ENCODE assay signal across 14 cellular contexts in the genomic region with DNA sequence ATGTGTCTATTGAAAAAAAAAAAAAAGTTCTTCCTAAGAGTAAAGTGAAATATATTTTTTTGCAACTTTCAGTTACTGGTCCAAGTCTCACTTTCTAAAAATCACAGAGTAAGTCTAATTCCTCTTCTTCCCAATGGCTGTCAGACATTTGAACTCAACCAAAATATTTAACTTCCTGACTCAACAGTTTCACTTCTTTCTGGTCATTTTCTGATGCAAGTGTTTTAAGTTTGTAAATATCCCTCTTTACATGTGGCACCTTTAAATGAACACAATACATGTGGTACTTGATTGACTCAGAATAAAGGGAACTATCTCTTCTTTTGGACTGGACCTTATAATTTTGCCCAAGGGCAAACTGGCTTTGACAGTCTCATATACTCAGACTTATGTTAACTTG.
DNase-seq lines count a peak whose midpoint lies in the region; ATAC-seq and TF ChIP-seq lines count a peak whose summit lies in the region.
"Had no signal": no experiment of that assay in that cellular context is flagged by ENCODE, and none has a peak within 500 bp of the region (broad histone marks: within the 10 kb centered on the region; RNA-seq: fewer than 3 reads in every experiment).

No MANE protein-coding gene starts in this region.

- H3K56ac ChIP-seq in IMR-90 (ENCODE audit: extremely low read depth, insufficient read depth, low read length) = no peak overlapping the region

- H3K36me3 Mint-ChIP-seq in CD4-positive, alpha-beta T cell (ENCODE audit: low read depth) = peaks cover 23% of the 10 kb centered on the region
- peaks cover 5% of the 10 kb centered on the region for H3K36me3 Mint-ChIP-seq in T-helper 17 cell (ENCODE audit: low read depth)

- POLR2A ChIA-PET in CD4-positive, alpha-beta T cell (lab: Charles Lee) = no interaction called here
- POLR2A ChIA-PET in IMR-90 (lab: Charles Lee; ENCODE audit: unreplicated experiment) = no interaction called here

- no peak overlapping the region for H3K4me3 ChIP-seq in IMR-90 (ENCODE audit: insufficient read depth, low read depth, low read length)
- H3K4me3 ChIP-seq in trophoblast cell (ENCODE audit: low read depth, low read length) = no peak overlapping the region

- H2BK5ac ChIP-seq in IMR-90 (ENCODE audit: low read depth, low read length, poor library complexity, severe bottlenecking) (no peak overlapping the region), trophoblast cell (ENCODE audit: low read depth, low read length, poor library complexity) (no peak overlapping the region)

- no peak overlapping the region for H4K5ac ChIP-seq in IMR-90 (ENCODE audit: low read depth, low read length)

- BruUV-seq in IMR-90 (replicated peaks; lab: Mats Ljungman, UMichigan) = no TSS peak

- no peaks in the 10 kb centered on the region for H3K9me3 ChIP-seq in CD4-positive, alpha-beta T cell (ENCODE audit: control insufficient read depth, low read length)
- H3K9me3 ChIP-seq in IMR-90 (ENCODE audit: control insufficient read depth, insufficient read depth, low read length) = no peaks in the 10 kb centered on the region
- H3K9me3 ChIP-seq in T-helper 17 cell (ENCODE audit: control insufficient read depth, low read length, poor library complexity, severe bottlenecking) = no peaks in the 10 kb centered on the region
- H3K9me3 ChIP-seq in trophoblast cell (ENCODE audit: insufficient read depth, low read depth, low read length) = no peaks in the 10 kb centered on the region

- no peak overlapping the region for H3K27ac ChIP-seq in CD4-positive, alpha-beta T cell (ENCODE audit: low read depth, low read length)
- H3K27ac ChIP-seq in IMR-90 (ENCODE audit: insufficient read depth, low read length) = no peak overlapping the region
- H3K27ac ChIP-seq in trophoblast cell (ENCODE audit: low read depth, low read length) = no peak overlapping the region

- intact Hi-C loops in CD4-positive, alpha-beta T cell (cut with DNase I, micrococcal nuclease) = no loop called here
- intact Hi-C loops in IMR-90 (cut with micrococcal nuclease) = no loop called here

- H3K36me3 ChIP-seq in IMR-90 (ENCODE audit: control insufficient read depth, insufficient read depth, low read length) (peaks cover 10% of the 10 kb centered on the region), trophoblast cell (ENCODE audit: control insufficient read depth in 1 of 2, insufficient read depth in 2 of 2, low read length in 2 of 2) (peaks cover 0 to 3% of the 10 kb centered on the region in 2 experiments)

- H3K14ac ChIP-seq in IMR-90 (replicated peaks; ENCODE audit: low read depth, low read length) = no peak overlapping the region
- H3K14ac ChIP-seq in trophoblast cell (ENCODE audit: low read length) = no peak overlapping the region

- no peak overlapping the region for H4K91ac ChIP-seq in IMR-90 (ENCODE audit: insufficient read depth, low read depth, low read length)
- H4K91ac ChIP-seq in trophoblast cell (ENCODE audit: low read depth, low read length) = no peak overlapping the region

- no peak overlapping the region for H3K23ac ChIP-seq in IMR-90 (ENCODE audit: low read depth, low read length)
- H3K23ac ChIP-seq in trophoblast cell (ENCODE audit: low read length) = no peak overlapping the region

- H2BK120ac ChIP-seq in IMR-90 (ENCODE audit: low read depth, low read length) (no peak overlapping the region), trophoblast cell (ENCODE audit: insufficient read depth, low read length, poor library complexity) (no peak overlapping the region)

- peaks cover 25 to 46% of the 10 kb centered on the region in 2 experiments for H3K79me1 ChIP-seq in IMR-90 (ENCODE audit: low read depth in 1 of 2, low read length in 2 of 2)
- no peaks in the 10 kb centered on the region for H3K79me1 ChIP-seq in trophoblast cell (ENCODE audit: low read length)

- H3K9me3 Mint-ChIP-seq in CD4-positive, alpha-beta T cell = no peaks in the 10 kb centered on the region

- ATAC-seq in CD4-positive, alpha-beta T cell (ENCODE audit: poor library complexity) = no peak
- no peak for ATAC-seq in IMR-90 (ENCODE audit: low read depth)
- ATAC-seq in T-helper 17 cell = no peak
- ATAC-seq in GM18858 (IDR thresholded peaks at IDR 0.05; ENCODE audit: unreplicated experiment) = no peak

- H2BK12ac ChIP-seq in trophoblast cell (ENCODE audit: low read length) = no peak overlapping the region

- H3K4me3 Mint-ChIP-seq in CD4-positive, alpha-beta T cell = no peak overlapping the region
- H3K4me3 Mint-ChIP-seq in T-helper 17 cell = no peak overlapping the region

- in situ Hi-C loops in IMR-90 (cut with MboI; ENCODE audit: low sequenced_read_pairs) = no loop called here

- no peak for TF ChIP-seq POLR2A in IMR-90 (IDR thresholded peaks at IDR 0.05; ENCODE audit: low read depth, low read length)

- TF ChIP-seq CTCF in CD4-positive, alpha-beta T cell (IDR thresholded peaks at IDR 0.05) = no peak
- no peak for TF ChIP-seq CTCF in IMR-90 (conservative IDR thresholded peaks at IDR 0.05; ENCODE audit: low read depth, low read length)

- no peak for DNase-seq in CD4-positive, alpha-beta T cell
- DNase-seq in IMR-90 (no peak), T-helper 17 cell (no peak), medulla oblongata (ENCODE audit: extremely low spot score) (peak; percentile 83), NCI-H345 treated with DMSO at 0.1 percent for 48 hours (lab: John Stamatoyannopoulos, UW; ENCODE audit: unreplicated experiment) (no peak), trophoblast cell (no peak), NCI-H1092 treated with DMSO at 0.1 percent for 48 hours (lab: John Stamatoyannopoulos, UW) (no peak)
- DNase-seq: activated naive CD4-positive, alpha-beta T cell treated with anti-CD3 and anti-CD28 coated beads, Interleukin-2, amount 50 U/mL, for 16 hours; central memory CD4-positive, alpha-beta T cell; NCI-H2171 treated with DMSO at 0.1 percent for 48 hours; stimulated activated CD4-positive, alpha-beta T cell treated with anti-CD3 and anti-CD28 coated beads, Interleukin-4, amount 100 ng/mL, for 1 hour; stimulated activated naive CD4-positive, alpha-beta T cell; T-helper 9 cell had no signal

- H3K4me1 Mint-ChIP-seq in CD4-positive, alpha-beta T cell (ENCODE audit: low read depth) = peaks cover 9% of the 10 kb centered on the region
- peaks cover 8% of the 10 kb centered on the region for H3K4me1 Mint-ChIP-seq in T-helper 17 cell

- H3K18ac ChIP-seq in IMR-90 (ENCODE audit: low read depth, low read length) (no peak overlapping the region), trophoblast cell (ENCODE audit: low read length) (no peak overlapping the region)

- no peaks in the 10 kb centered on the region for H3K27me3 ChIP-seq in CD4-positive, alpha-beta T cell (ENCODE audit: control insufficient read depth, insufficient read depth, low read length)
- H3K27me3 ChIP-seq in IMR-90 (ENCODE audit: control insufficient read depth, insufficient read depth, low read length) (no peaks in the 10 kb centered on the region), trophoblast cell (ENCODE audit: insufficient read depth, low read length) (no peaks in the 10 kb centered on the region)

- dilution Hi-C loops in IMR-90 (cut with HindIII; ENCODE audit: low sequenced_read_pairs, unreplicated experiment) = no loop called here

- H2AFZ ChIP-seq in IMR-90 (replicated peaks; ENCODE audit: low read length, poor library complexity) = no peak overlapping the region
- no peak overlapping the region for H2AFZ ChIP-seq in trophoblast cell (ENCODE audit: insufficient read depth, low read length, poor library complexity)

- no peaks in the 10 kb centered on the region for H3K79me2 ChIP-seq in trophoblast cell (ENCODE audit: control insufficient read depth, insufficient read depth, low read length, poor library complexity)

- H3K4me1 ChIP-seq in IMR-90 (ENCODE audit: control insufficient read depth, insufficient read depth, low read length) (no peaks in the 10 kb centered on the region), trophoblast cell (ENCODE audit: control insufficient read depth in 1 of 2, insufficient read depth in 2 of 2, low read length in 2 of 2) (no peaks in the 10 kb centered on the region)

- no peak overlapping the region for H2AK9ac ChIP-seq in IMR-90 (replicated peaks; ENCODE audit: low read depth, low read length, poor library complexity)

- H3K27me3 Mint-ChIP-seq in CD4-positive, alpha-beta T cell = no peaks in the 10 kb centered on the region
- H3K27me3 Mint-ChIP-seq in T-helper 17 cell = no peaks in the 10 kb centered on the region

- H2AK5ac ChIP-seq in IMR-90 (ENCODE audit: low read depth, low read length) (no peak overlapping the region), trophoblast cell (ENCODE audit: low read length) (no peak overlapping the region)

- H3K9ac ChIP-seq in IMR-90 (ENCODE audit: low read depth, low read length) (no peak overlapping the region), trophoblast cell (ENCODE audit: low read length) (no peak overlapping the region)

- H2BK15ac ChIP-seq in IMR-90 (ENCODE audit: low read depth, low read length) = no peak overlapping the region

- no peak overlapping the region for H4K12ac ChIP-seq in trophoblast cell (ENCODE audit: low read depth, low read length)

- H4K20me1 ChIP-seq in IMR-90 (ENCODE audit: insufficient read depth, low read length) = peaks cover 5% of the 10 kb centered on the region; the same call in 1 of the 2 replicates

- no peak overlapping the region for H3K4ac ChIP-seq in IMR-90 (ENCODE audit: low read depth, low read length)
- H3K4ac ChIP-seq in trophoblast cell (ENCODE audit: low read depth, low read length) = no peak overlapping the region

- CTCF ChIA-PET in CD4-positive, alpha-beta T cell (lab: Charles Lee) = no interaction called here
- CTCF ChIA-PET in IMR-90 (lab: Yijun Ruan, JAX) = no interaction called here

- H3K27ac Mint-ChIP-seq in CD4-positive, alpha-beta T cell = peak overlapping the region; percentile 58
- peak overlapping the region; percentile 53 for H3K27ac Mint-ChIP-seq in T-helper 17 cell

- TF ChIP-seq RAD21 in IMR-90 (IDR thresholded peaks at IDR 0.05; ENCODE audit: low read length) = no peak

- H4K8ac ChIP-seq in IMR-90 (ENCODE audit: low read depth in 2 of 2, low read length in 2 of 2) = no peak overlapping the region
- H4K8ac ChIP-seq in trophoblast cell (ENCODE audit: low read depth, low read length) = no peak overlapping the region

- H3K4me2 ChIP-seq in IMR-90 (ENCODE audit: low read depth, low read length) (no peak overlapping the region), trophoblast cell (ENCODE audit: low read length) (no peak overlapping the region)

- H3K9me1 ChIP-seq in IMR-90 (ENCODE audit: insufficient read depth, low read length) = no peaks in the 10 kb centered on the region

- H2BK20ac ChIP-seq in IMR-90 (ENCODE audit: low read depth, low read length) = no peak overlapping the region

TF ChIP-seq in IMR-90, 13 proteins besides CTCF, POLR2A, EP300 and RAD21:
- TF ChIP-seq CEBPB (IDR thresholded peaks at IDR 0.05; ENCODE audit: low read depth, low read length) (no peak), MAFK (IDR thresholded peaks at IDR 0.05; ENCODE audit: low read depth, low read length) (0 out of 2 replicates have a peak, but pooled peaks have one; percentile 23)
